Comparison of ENCODE assay signal across 16 cellular contexts in genomic region chr7:102028206-102028826, GRCh38.
DNase-seq lines count a peak whose midpoint lies in the region; ATAC-seq, FAIRE-seq and TF ChIP-seq lines count a peak whose summit lies in the region.
"Had no signal": no experiment of that assay in that cellular context is flagged by ENCODE, and none has a peak within 500 bp of the region (broad histone marks: within the 10 kb centered on the region; RNA-seq: fewer than 3 reads in every experiment).

No MANE protein-coding gene starts in this region.

- peaks cover 2% of the 10 kb centered on the region for H3K36me3 Mint-ChIP-seq in activated CD4-positive, alpha-beta T cell treated with anti-CD3 and anti-CD28 coated beads, Interleukin-2, amount 10 ng/mL, durations not matched to agents 24 days and 14 days (ENCODE audit: low read depth)
- peaks cover 23% of the 10 kb centered on the region for H3K36me3 Mint-ChIP-seq in nephron progenitor cell (ENCODE audit: low read depth)

- H3K9me3 ChIP-seq in small intestine (ENCODE audit: control insufficient read depth, low read depth): no peaks in the 10 kb centered on the region
- H3K9me3 ChIP-seq: A549 had no signal

- H3K9me3 Mint-ChIP-seq in activated CD4-positive, alpha-beta T cell treated with anti-CD3 and anti-CD28 coated beads, Interleukin-2, amount 10 ng/mL, durations not matched to agents 24 days and 14 days: no peaks in the 10 kb centered on the region
- H3K9me3 Mint-ChIP-seq in nephron progenitor cell: no peaks in the 10 kb centered on the region
- H3K9me3 Mint-ChIP-seq: immature natural killer cell had no signal

- no peak overlapping the region for H3K27ac ChIP-seq in small intestine (ENCODE audit: low read depth in 1 of 2, low read length in 1 of 2)
- H3K27ac ChIP-seq: A549, skin epidermis, VCaP had no signal

- TF ChIP-seq CTCF in nephron progenitor cell (IDR thresholded peaks at IDR 0.05): no peak

- intact Hi-C loops in activated CD4-positive, alpha-beta T cell treated with anti-CD3 and anti-CD28 coated beads, Interleukin-2, amount 10 ng/mL, durations not matched to agents 24 days and 14 days (cut with micrococcal nuclease): no loop called here

- FAIRE-seq in frontal cortex (lab: Jason Lieb, UNC) (no peak), small intestine (lab: Jason Lieb, UNC) (no peak)
- FAIRE-seq: A549 had no signal

- no peaks in the 10 kb centered on the region for H3K4me1 ChIP-seq in small intestine (ENCODE audit: control insufficient read depth in 2 of 2, insufficient read depth in 1 of 2, low read depth in 1 of 2, low read length in 1 of 2)

- no peak overlapping the region for H3K4me3 ChIP-seq in small intestine (ENCODE audit: low read depth in 1 of 2, low read length in 2 of 2)
- H3K4me3 ChIP-seq: A549, skin epidermis had no signal

- ATAC-seq in GM18502 (IDR thresholded peaks at IDR 0.05; ENCODE audit: poor library complexity, unreplicated experiment): no peak
- ATAC-seq: A549, PC-3 had no signal

- peak; percentile 62 for DNase-seq in activated CD4-positive, alpha-beta T cell treated with anti-CD3 and anti-CD28 coated beads, Interleukin-2, amount 10 ng/mL, durations not matched to agents 24 days and 14 days
- DNase-seq in activated CD4-positive, alpha-beta T cell treated with anti-CD3 and anti-CD28 coated beads, Interleukin-2, amount 50 U/mL, for 48 hours: no peak
- DNase-seq in KBM-7 (peak; percentile 72), nephron progenitor cell (no peak), frontal cortex (ENCODE audit: low spot score in 2 of 2) (no peak), small intestine (no peak)
- DNase-seq in activated T-cell treated with anti-CD3 and anti-CD28 coated beads, Interleukin-2, amount 50 U/mL, for 48 hours: peak; percentile 30 to 35
- DNase-seq: foreskin melanocyte, immature natural killer cell, MM.1S, NCI-H226, PC-3 had no signal

- in situ Hi-C loops in KBM-7 (cut with MboI; ENCODE audit: low pct_unique_long_range_greater_than_20kb, low sequenced_read_pairs): no loop called here

- no peak overlapping the region for H3K27ac Mint-ChIP-seq in activated CD4-positive, alpha-beta T cell treated with anti-CD3 and anti-CD28 coated beads, Interleukin-2, amount 10 ng/mL, durations not matched to agents 24 days and 14 days
- H3K27ac Mint-ChIP-seq in nephron progenitor cell: peak overlapping the region; percentile 82
- H3K27ac Mint-ChIP-seq: immature natural killer cell had no signal

- peaks cover 8% of the 10 kb centered on the region for H3K4me1 Mint-ChIP-seq in activated CD4-positive, alpha-beta T cell treated with anti-CD3 and anti-CD28 coated beads, Interleukin-2, amount 10 ng/mL, durations not matched to agents 24 days and 14 days
- H3K4me1 Mint-ChIP-seq in nephron progenitor cell: peaks cover 18% of the 10 kb centered on the region

- H3K4me3 Mint-ChIP-seq in activated CD4-positive, alpha-beta T cell treated with anti-CD3 and anti-CD28 coated beads, Interleukin-2, amount 10 ng/mL, durations not matched to agents 24 days and 14 days: no peak overlapping the region
- no peak overlapping the region for H3K4me3 Mint-ChIP-seq in nephron progenitor cell
- H3K4me3 Mint-ChIP-seq: immature natural killer cell had no signal

- H3K36me3 ChIP-seq in small intestine (ENCODE audit: control insufficient read depth in 2 of 2, insufficient read depth in 2 of 2, low read length in 2 of 2): peaks cover 0 to 4% of the 10 kb centered on the region in 2 donors

- no peaks in the 10 kb centered on the region for H3K27me3 ChIP-seq in small intestine (ENCODE audit: control insufficient read depth in 2 of 2, insufficient read depth in 2 of 2, low read length in 2 of 2)

- no peaks in the 10 kb centered on the region for H3K27me3 Mint-ChIP-seq in activated CD4-positive, alpha-beta T cell treated with anti-CD3 and anti-CD28 coated beads, Interleukin-2, amount 10 ng/mL, durations not matched to agents 24 days and 14 days
- no peaks in the 10 kb centered on the region for H3K27me3 Mint-ChIP-seq in nephron progenitor cell (ENCODE audit: low read depth, poor library complexity)

- WGBS in small intestine, 3 donors: 80 to 95% (median 84%) methylated on average over 18 of the region's 18 CpGs

Comparison
In these comparisons a context has a peak if more than half of its experiments do, and no peak if none do; other contexts are left out.
1. DNase-seq: peak in activated CD4-positive, alpha-beta T cell treated with anti-CD3 and anti-CD28 coated beads, Interleukin-2, amount 10 ng/mL, durations not matched to agents 24 days and 14 days (single experiment), KBM-7 (single experiment) and activated T-cell treated with anti-CD3 and anti-CD28 coated beads, Interleukin-2, amount 50 U/mL, for 48 hours (2 of 2); none in activated CD4-positive, alpha-beta T cell treated with anti-CD3 and anti-CD28 coated beads, Interleukin-2, amount 50 U/mL, for 48 hours (0 of 2), nephron progenitor cell (single experiment), frontal cortex (0 of 2) and small intestine (single experiment).